Comparison of ENCODE assay signal across 12 cellular contexts in genomic region chr1:54274881-54275280, GRCh38.
A peak's percentile ranks its signal among the peaks of the same experiment; 100 is the strongest.
DNase-seq lines count a peak whose midpoint lies in the region; ATAC-seq, FAIRE-seq and TF ChIP-seq lines count a peak whose summit lies in the region.
"Had no signal": no experiment of that assay in that cellular context is flagged by ENCODE, and none has a peak within 500 bp of the region (broad histone marks: within the 10 kb centered on the region; RNA-seq: fewer than 3 reads in every experiment).

No MANE protein-coding gene starts in this region.

- no peaks in the 10 kb centered on the region for H3K9me3 Mint-ChIP-seq in CD4-positive, alpha-beta T cell
- H3K9me3 Mint-ChIP-seq in activated T-helper 1 cell treated with anti-CD3 and anti-CD28 coated beads, Interleukin-12 subunit alpha, Interleukin-12 subunit beta, Interleukin-2, Interleukin-4 antibody, amounts not matched to agents 30 ng/mL and 10 ng/mL and 1 ng/mL, durations not matched to agents 14 hours and 24 hours and 36 hours: no peaks in the 10 kb centered on the region
- H3K9me3 Mint-ChIP-seq: CD4-positive, CD25-positive, alpha-beta regulatory T cell had no signal

- H3K27me3 Mint-ChIP-seq in CD4-positive, alpha-beta T cell: no peaks in the 10 kb centered on the region
- H3K27me3 Mint-ChIP-seq in activated T-helper 1 cell treated with anti-CD3 and anti-CD28 coated beads, Interleukin-12 subunit alpha, Interleukin-12 subunit beta, Interleukin-2, Interleukin-4 antibody, amounts not matched to agents 30 ng/mL and 10 ng/mL and 1 ng/mL, durations not matched to agents 14 hours and 24 hours and 36 hours (ENCODE audit: insufficient read depth): no peaks in the 10 kb centered on the region
- H3K27me3 Mint-ChIP-seq: CD4-positive, CD25-positive, alpha-beta regulatory T cell had no signal

- no peak for TF ChIP-seq CTCF in CD4-positive, alpha-beta T cell (IDR thresholded peaks at IDR 0.05)
- TF ChIP-seq CTCF in kidney (IDR thresholded peaks at IDR 0.05; ENCODE audit: borderline replicate concordance, extremely low read depth, insufficient read depth) (no peak), foreskin keratinocyte (conservative IDR thresholded peaks at IDR 0.05) (no peak)

- POLR2A ChIA-PET in CD4-positive, alpha-beta T cell (lab: Charles Lee): interaction anchor here (1.1 kb wide), 1 partner anchor 10 kb away, joined by 3 read pairs; no protein-coding TSS in a partner anchor

- CTCF ChIA-PET in CD4-positive, alpha-beta T cell (lab: Charles Lee): interaction anchor here (1.6 kb wide), 1 partner anchor 214 kb away, joined by 3 read pairs; no protein-coding TSS in a partner anchor

- no peaks in the 10 kb centered on the region for H3K9me3 ChIP-seq in CD4-positive, alpha-beta T cell (ENCODE audit: control insufficient read depth, low read length)
- H3K9me3 ChIP-seq in kidney (ENCODE audit: control insufficient read depth in 1 of 2, low read length in 2 of 2): no peaks in the 10 kb centered on the region

- H3K27me3 ChIP-seq in CD4-positive, alpha-beta T cell (ENCODE audit: control insufficient read depth, insufficient read depth, low read length): no peaks in the 10 kb centered on the region
- H3K27me3 ChIP-seq in rectal smooth muscle tissue (ENCODE audit: control insufficient read depth, insufficient read depth, low read length): no peaks in the 10 kb centered on the region
- H3K27me3 ChIP-seq in foreskin keratinocyte: no peaks in the 10 kb centered on the region

- H3K4me3 ChIP-seq in kidney (ENCODE audit: low read length in 2 of 2): no peak overlapping the region
- no peak overlapping the region for H3K4me3 ChIP-seq in rectal smooth muscle tissue (ENCODE audit: low read length)

- no peak for FAIRE-seq in kidney (lab: Jason Lieb, UNC)

- H3K36me3 ChIP-seq in kidney (ENCODE audit: control insufficient read depth in 1 of 2, insufficient read depth in 2 of 2, low read length in 2 of 2) (no peaks in the 10 kb centered on the region), rectal smooth muscle tissue (ENCODE audit: control insufficient read depth, insufficient read depth, low read length) (no peaks in the 10 kb centered on the region)

- no peak for ATAC-seq in CD4-positive, alpha-beta T cell (ENCODE audit: poor library complexity)
- ATAC-seq in foreskin keratinocyte (no peak), GM21447 (IDR thresholded peaks at IDR 0.05; ENCODE audit: unreplicated experiment) (no peak)
- ATAC-seq: sciatic nerve had no signal

- H3K27ac ChIP-seq in CD4-positive, alpha-beta T cell (ENCODE audit: low read depth, low read length): no peak overlapping the region
- H3K27ac ChIP-seq in kidney (ENCODE audit: low read depth in 2 of 2, low read length in 2 of 2): peak overlapping the region; percentile 95 to 97
- H3K27ac ChIP-seq in rectal smooth muscle tissue (ENCODE audit: low read depth, low read length): peak overlapping the region; percentile 92
- no peak overlapping the region for H3K27ac ChIP-seq in foreskin keratinocyte

- H3K36me3 Mint-ChIP-seq in CD4-positive, alpha-beta T cell (ENCODE audit: low read depth): peaks cover 11% of the 10 kb centered on the region
- peaks cover 14% of the 10 kb centered on the region for H3K36me3 Mint-ChIP-seq in activated T-helper 1 cell treated with anti-CD3 and anti-CD28 coated beads, Interleukin-12 subunit alpha, Interleukin-12 subunit beta, Interleukin-2, Interleukin-4 antibody, amounts not matched to agents 30 ng/mL and 10 ng/mL and 1 ng/mL, durations not matched to agents 14 hours and 24 hours and 36 hours (ENCODE audit: low read depth)

- intact Hi-C loops in CD4-positive, alpha-beta T cell (cut with DNase I, micrococcal nuclease): no loop called here
- intact Hi-C loops in activated T-helper 1 cell treated with anti-CD3 and anti-CD28 coated beads, Interleukin-12 subunit alpha, Interleukin-12 subunit beta, Interleukin-2, Interleukin-4 antibody, amounts not matched to agents 30 ng/mL and 10 ng/mL and 1 ng/mL, durations not matched to agents 14 hours and 24 hours and 36 hours (cut with micrococcal nuclease): no loop called here
- intact Hi-C loops in kidney (cut with DNase I): no loop called here

- H3K4me1 ChIP-seq in kidney (ENCODE audit: control insufficient read depth in 1 of 2, insufficient read depth in 1 of 2, low read depth in 1 of 2, low read length in 2 of 2): peaks cover 72 to 85% of the 10 kb centered on the region in 2 donors
- H3K4me1 ChIP-seq in rectal smooth muscle tissue (ENCODE audit: control insufficient read depth, insufficient read depth, low read length): peaks cover 67% of the 10 kb centered on the region
- H3K4me1 ChIP-seq in foreskin keratinocyte: peaks cover 6% of the 10 kb centered on the region

- DNase-seq in CD4-positive, alpha-beta T cell: no peak
- DNase-seq in activated T-helper 1 cell treated with anti-CD3 and anti-CD28 coated beads, Interleukin-12 subunit alpha, Interleukin-12 subunit beta, Interleukin-2, Interleukin-4 antibody, amounts not matched to agents 30 ng/mL and 10 ng/mL and 1 ng/mL, durations not matched to agents 14 hours and 24 hours and 36 hours (ENCODE audit: low spot score): no peak
- DNase-seq in kidney (peak; percentile 62), RKO (ENCODE audit: low spot score) (no peak), foreskin keratinocyte (no peak), anterior cingulate cortex (lab: John Stamatoyannopoulos, UW) (no peak)
- DNase-seq: activated effector memory CD4-positive, alpha-beta T cell treated with anti-CD3 and anti-CD28 coated beads, Interleukin-2, amount 50 U/mL, for 16 hours; CD4-positive, CD25-positive, alpha-beta regulatory T cell; NCI-H1930 had no signal

- no peak overlapping the region for H3K4me3 Mint-ChIP-seq in CD4-positive, alpha-beta T cell
- H3K4me3 Mint-ChIP-seq in activated T-helper 1 cell treated with anti-CD3 and anti-CD28 coated beads, Interleukin-12 subunit alpha, Interleukin-12 subunit beta, Interleukin-2, Interleukin-4 antibody, amounts not matched to agents 30 ng/mL and 10 ng/mL and 1 ng/mL, durations not matched to agents 14 hours and 24 hours and 36 hours: no peak overlapping the region
- H3K4me3 Mint-ChIP-seq: CD4-positive, CD25-positive, alpha-beta regulatory T cell had no signal

- H3K9ac ChIP-seq in kidney (ENCODE audit: low read length in 2 of 2) (peak overlapping the region in 1 of 2 donors; percentile 60), rectal smooth muscle tissue (ENCODE audit: low read length) (no peak overlapping the region)

- peaks cover 58% of the 10 kb centered on the region for H3K4me1 Mint-ChIP-seq in CD4-positive, alpha-beta T cell (ENCODE audit: low read depth)
- H3K4me1 Mint-ChIP-seq in activated T-helper 1 cell treated with anti-CD3 and anti-CD28 coated beads, Interleukin-12 subunit alpha, Interleukin-12 subunit beta, Interleukin-2, Interleukin-4 antibody, amounts not matched to agents 30 ng/mL and 10 ng/mL and 1 ng/mL, durations not matched to agents 14 hours and 24 hours and 36 hours (ENCODE audit: low read depth): peaks cover 50% of the 10 kb centered on the region

- H3K27ac Mint-ChIP-seq in CD4-positive, alpha-beta T cell: peak overlapping the region; percentile 47
- peak overlapping the region; percentile 9 for H3K27ac Mint-ChIP-seq in activated T-helper 1 cell treated with anti-CD3 and anti-CD28 coated beads, Interleukin-12 subunit alpha, Interleukin-12 subunit beta, Interleukin-2, Interleukin-4 antibody, amounts not matched to agents 30 ng/mL and 10 ng/mL and 1 ng/mL, durations not matched to agents 14 hours and 24 hours and 36 hours

Comparison
In these comparisons a context has a peak if more than half of its experiments do, and no peak if none do; other contexts are left out.
1. H3K27ac ChIP-seq: peak in kidney (2 of 2) and rectal smooth muscle tissue (single experiment); none in CD4-positive, alpha-beta T cell (single experiment) and foreskin keratinocyte (single experiment).